37 cellular contexts compared by ENCODE assay signal in genomic region chr12:56410768-56411167, GRCh38. TPM values are rescaled to one million over a fixed set of nuclear protein-coding genes. Genes with fewer than 3 reads are reported as not detected.
"Had no signal": no experiment of that assay in that cellular context is flagged by ENCODE, and none has a peak within 500 bp of the region (broad histone marks: within the 10 kb centered on the region; RNA-seq: fewer than 3 reads in every experiment).

No MANE protein-coding gene starts in this region.

- H3K27me3 Mint-ChIP-seq: activated B cell treated with CpG ODN at 0.5 μM for 24 hours; activated CD4-positive, alpha-beta memory T cell treated with anti-CD3 and anti-CD28 coated beads for 36 hours; activated CD4-positive, alpha-beta T cell treated with anti-CD3 and anti-CD28 coated beads, Interleukin-2, amount 10 ng/mL, durations not matched to agents 24 days and 14 days; activated CD8-positive, alpha-beta T cell treated with anti-CD3 and anti-CD28 coated beads for 36 hours; activated naive CD8-positive, alpha-beta T cell treated with anti-CD3 and anti-CD28 coated beads for 36 hours; activated T-helper 17 cell treated with anti-CD3 and anti-CD28 coated beads, Interleukin-2, amount 50 U/mL, for 72 hours; T-cell had no signal

- DNase-seq: activated B cell treated with CpG ODN at 0.5 μM for 24 hours; activated CD4-positive, alpha-beta memory T cell treated with anti-CD3 and anti-CD28 coated beads for 36 hours; activated CD4-positive, alpha-beta T cell treated with anti-CD3 and anti-CD28 coated beads for 4 hours; activated CD4-positive, alpha-beta T cell treated with anti-CD3 and anti-CD28 coated beads, Interleukin-2, amount 10 ng/mL, durations not matched to agents 24 days and 14 days; activated CD4-positive, alpha-beta T cell treated with anti-CD3 and anti-CD28 coated beads, Interleukin-2, amount 50 U/mL, for 1 hour; activated CD4-positive, alpha-beta T cell treated with anti-CD3 and anti-CD28 coated beads, Interleukin-2, amount 50 U/mL, for 4 hours; activated CD4-positive, CD25-positive, alpha-beta regulatory T cell treated with anti-CD3 and anti-CD28 coated beads, Interleukin-2, amount 50 U/mL, for 72 hours; activated CD8-positive, alpha-beta memory T cell treated with anti-CD3 and anti-CD28 coated beads, Interleukin-2, amount 50 U/mL, for 4 hours; activated CD8-positive, alpha-beta T cell treated with anti-CD3 and anti-CD28 coated beads for 36 hours; activated effector memory CD4-positive, alpha-beta T cell treated with anti-CD3 and anti-CD28 coated beads, Interleukin-2, amount 50 U/mL, for 16 hours; activated gamma-delta T cell treated with Interleukin-2 at 50 U/mL for 16 hours; activated naive CD4-positive, alpha-beta T cell; activated naive CD4-positive, alpha-beta T cell treated with anti-CD3 and anti-CD28 coated beads for 36 hours; activated naive CD4-positive, alpha-beta T cell treated with anti-CD3 and anti-CD28 coated beads, Interleukin-2, amount 50 U/mL, for 16 hours; activated naive CD8-positive, alpha-beta T cell treated with anti-CD3 and anti-CD28 coated beads for 36 hours; activated T-cell treated with anti-CD3 and anti-CD28 coated beads for 4 hours; activated T-cell treated with anti-CD3 and anti-CD28 coated beads, Interleukin-2, amount 50 U/mL, for 1 hour; activated T-cell treated with anti-CD3 and anti-CD28 coated beads, Interleukin-2, amount 50 U/mL, for 4 hours; activated T-cell treated with anti-CD3 and anti-CD28 coated beads, Interleukin-2, amount 50 U/mL, for 72 hours; adrenal gland; amniotic stem cell; aorta; body of pancreas; brain microvascular endothelial cell; central memory CD4-positive, alpha-beta T cell; T-cell; T-helper 2 cell; T-helper 9 cell had no signal

- H3K27ac Mint-ChIP-seq: activated B cell treated with CpG ODN at 0.5 μM for 24 hours; activated CD4-positive, alpha-beta memory T cell treated with anti-CD3 and anti-CD28 coated beads for 36 hours; activated CD4-positive, alpha-beta T cell treated with anti-CD3 and anti-CD28 coated beads, Interleukin-2, amount 10 ng/mL, durations not matched to agents 24 days and 14 days; activated CD8-positive, alpha-beta T cell treated with anti-CD3 and anti-CD28 coated beads for 36 hours; activated naive CD4-positive, alpha-beta T cell treated with anti-CD3 and anti-CD28 coated beads for 36 hours; activated naive CD4-positive, alpha-beta T cell treated with anti-CD3 and anti-CD28 coated beads, Interleukin-2, amount 50 U/mL, for 72 hours; activated naive CD8-positive, alpha-beta T cell treated with anti-CD3 and anti-CD28 coated beads for 36 hours; activated T-cell treated with anti-CD3 and anti-CD28 coated beads, Interleukin-2, amount 50 U/mL, for 72 hours; activated T-helper 1 cell treated with anti-CD3 and anti-CD28 coated beads, Interleukin-12 subunit alpha, Interleukin-12 subunit beta, Interleukin-2, Interleukin-4 antibody, amounts not matched to agents 30 ng/mL and 10 ng/mL and 1 ng/mL, durations not matched to agents 14 hours and 24 hours and 36 hours; activated T-helper 17 cell treated with anti-CD3 and anti-CD28 coated beads, Interleukin-2, amount 50 U/mL, for 72 hours; T-cell; T-helper 2 cell treated with Interferon-gamma antibody and Interleukin-4, amounts not matched to agents 5 μg/mL and 100 μg/mL, for 36 hours had no signal

- H3K4me3 Mint-ChIP-seq: activated B cell treated with CpG ODN at 0.5 μM for 24 hours; activated CD4-positive, alpha-beta memory T cell treated with anti-CD3 and anti-CD28 coated beads for 36 hours; activated CD4-positive, alpha-beta T cell treated with anti-CD3 and anti-CD28 coated beads, Interleukin-2, amount 10 ng/mL, durations not matched to agents 24 days and 14 days; activated CD8-positive, alpha-beta T cell treated with anti-CD3 and anti-CD28 coated beads for 36 hours; activated naive CD4-positive, alpha-beta T cell treated with anti-CD3 and anti-CD28 coated beads for 36 hours; activated naive CD8-positive, alpha-beta T cell treated with anti-CD3 and anti-CD28 coated beads for 36 hours; activated T-cell treated with anti-CD3 and anti-CD28 coated beads, Interleukin-2, amount 50 U/mL, for 4 hours; activated T-cell treated with anti-CD3 and anti-CD28 coated beads, Interleukin-2, amount 50 U/mL, for 72 hours; activated T-helper 1 cell treated with anti-CD3 and anti-CD28 coated beads, Interleukin-12 subunit alpha, Interleukin-12 subunit beta, Interleukin-2, Interleukin-4 antibody, amounts not matched to agents 30 ng/mL and 10 ng/mL and 1 ng/mL, durations not matched to agents 14 hours and 24 hours and 36 hours; activated T-helper 17 cell treated with anti-CD3 and anti-CD28 coated beads, Interleukin-2, amount 50 U/mL, for 72 hours; T-cell; T-helper 2 cell treated with Interferon-gamma antibody and Interleukin-4, amounts not matched to agents 5 μg/mL and 100 μg/mL, for 36 hours had no signal

- H3K9me3 ChIP-seq: adrenal gland, body of pancreas, breast epithelium had no signal

- H3K36me3 Mint-ChIP-seq: activated naive CD4-positive, alpha-beta T cell treated with anti-CD3 and anti-CD28 coated beads, Interleukin-2, amount 50 U/mL, for 72 hours; T-cell had no signal

- H3K4me1 Mint-ChIP-seq: activated B cell treated with CpG ODN at 0.5 μM for 24 hours; activated CD4-positive, alpha-beta T cell treated with anti-CD3 and anti-CD28 coated beads, Interleukin-2, amount 10 ng/mL, durations not matched to agents 24 days and 14 days; activated naive CD8-positive, alpha-beta T cell treated with anti-CD3 and anti-CD28 coated beads for 36 hours; activated T-helper 17 cell treated with anti-CD3 and anti-CD28 coated beads, Interleukin-2, amount 50 U/mL, for 72 hours; T-cell had no signal

- ATAC-seq: activated CD8-positive, alpha-beta T cell treated with anti-CD3 and anti-CD28 coated beads for 36 hours; activated naive CD4-positive, alpha-beta T cell treated with anti-CD3 and anti-CD28 coated beads, Interleukin-2, amount 50 U/mL, for 72 hours; activated T-cell treated with anti-CD3 and anti-CD28 coated beads, Interleukin-2, amount 50 U/mL, for 4 hours; activated T-cell treated with anti-CD3 and anti-CD28 coated beads, Interleukin-2, amount 50 U/mL, for 72 hours; activated T-helper 17 cell treated with anti-CD3 and anti-CD28 coated beads, Interleukin-2, amount 50 U/mL, for 72 hours; body of pancreas; T-cell had no signal

RNA-seq across cellular contexts. Expression of gene MIP, which starts 43.7 kb away (rescaled TPM):
- total RNA-seq: activated B cell treated with CpG ODN at 0.5 μM for 24 hours; activated CD4-positive, alpha-beta memory T cell treated with anti-CD3 and anti-CD28 coated beads for 36 hours; activated CD4-positive, alpha-beta T cell treated with anti-CD3 and anti-CD28 coated beads, Interleukin-2, amount 10 ng/mL, durations not matched to agents 24 days and 14 days; activated CD8-positive, alpha-beta memory T cell treated with anti-CD3 and anti-CD28 coated beads for 36 hours; activated CD8-positive, alpha-beta T cell treated with anti-CD3 and anti-CD28 coated beads for 36 hours; activated naive CD4-positive, alpha-beta T cell treated with anti-CD3 and anti-CD28 coated beads for 36 hours; activated naive CD4-positive, alpha-beta T cell treated with anti-CD3 and anti-CD28 coated beads, Interleukin-2, amount 50 U/mL, for 72 hours; activated naive CD8-positive, alpha-beta T cell treated with anti-CD3 and anti-CD28 coated beads for 36 hours; activated T-cell treated with anti-CD3 and anti-CD28 coated beads, Interleukin-2, amount 50 U/mL, for 72 hours; activated T-helper 1 cell treated with anti-CD3 and anti-CD28 coated beads, Interleukin-12 subunit alpha, Interleukin-12 subunit beta, Interleukin-2, Interleukin-4 antibody, amounts not matched to agents 30 ng/mL and 10 ng/mL and 1 ng/mL, durations not matched to agents 14 hours and 24 hours and 36 hours; activated T-helper 17 cell treated with anti-CD3 and anti-CD28 coated beads, Interleukin-2, amount 50 U/mL, for 72 hours; aorta; astrocyte; body of pancreas; breast epithelium; T-cell; T-helper 1 cell treated with Interleukin-12 subunit alpha and Interleukin-12 subunit beta and Interleukin-4 antibody, amounts not matched to agents 30 ng/mL and 1 ng/mL, for 36 hours had no signal

RNA-seq across cellular contexts. Expression of gene APOF, which starts 48.1 kb away (rescaled TPM):
- total RNA-seq: activated B cell treated with CpG ODN at 0.5 μM for 24 hours; activated CD4-positive, alpha-beta memory T cell treated with anti-CD3 and anti-CD28 coated beads for 36 hours; activated CD4-positive, alpha-beta T cell treated with anti-CD3 and anti-CD28 coated beads, Interleukin-2, amount 10 ng/mL, durations not matched to agents 24 days and 14 days; activated CD8-positive, alpha-beta memory T cell treated with anti-CD3 and anti-CD28 coated beads for 36 hours; activated CD8-positive, alpha-beta T cell treated with anti-CD3 and anti-CD28 coated beads for 36 hours; activated naive CD4-positive, alpha-beta T cell treated with anti-CD3 and anti-CD28 coated beads for 36 hours; activated naive CD4-positive, alpha-beta T cell treated with anti-CD3 and anti-CD28 coated beads, Interleukin-2, amount 50 U/mL, for 72 hours; activated naive CD8-positive, alpha-beta T cell treated with anti-CD3 and anti-CD28 coated beads for 36 hours; activated T-helper 1 cell treated with anti-CD3 and anti-CD28 coated beads, Interleukin-12 subunit alpha, Interleukin-12 subunit beta, Interleukin-2, Interleukin-4 antibody, amounts not matched to agents 30 ng/mL and 10 ng/mL and 1 ng/mL, durations not matched to agents 14 hours and 24 hours and 36 hours; activated T-helper 17 cell treated with anti-CD3 and anti-CD28 coated beads, Interleukin-2, amount 50 U/mL, for 72 hours; adrenal gland; aorta; astrocyte; body of pancreas; breast epithelium; cardiac septum; T-cell; T-helper 1 cell treated with Interleukin-12 subunit alpha and Interleukin-12 subunit beta and Interleukin-4 antibody, amounts not matched to agents 30 ng/mL and 1 ng/mL, for 36 hours had no signal
